ENCODE assay signal across 1 cellular context in genomic region chr6:35305117-35305516, GRCh38.
TF ChIP-seq lines count a peak whose summit lies in the region.

No MANE protein-coding gene starts in this region.

TF ChIP-seq in HEK293, 187 proteins besides CTCF, POLR2A, EP300 and RAD21:
- no peak for TF ChIP-seq ZNF19 (tag by site-specific recombination; IDR thresholded peaks at IDR 0.05; ENCODE audit: low read depth)
- TF ChIP-seq HIC1 (tag by site-specific recombination; IDR thresholded peaks at IDR 0.05), result no peak
- TF ChIP-seq ZNF560 (tag by site-specific recombination; IDR thresholded peaks at IDR 0.05; ENCODE audit: borderline replicate concordance), result no peak
- 0 out of 2 replicates have a peak, but pooled peaks have one; percentile 13 for TF ChIP-seq ZNF600 (tag by site-specific recombination; IDR thresholded peaks at IDR 0.05)
- TF ChIP-seq ZNF16 (tag by site-specific recombination; IDR thresholded peaks at IDR 0.05; ENCODE audit: low read depth), result no peak
- TF ChIP-seq ZBTB17 (tag by site-specific recombination; IDR thresholded peaks at IDR 0.05), result 0 out of 2 replicates have a peak, but pooled peaks have one; percentile 21
TF ChIP-seq in HEK293: peak in this region for 2.
